Comparison of ENCODE assay signal across 21 cellular contexts in the genomic region with DNA sequence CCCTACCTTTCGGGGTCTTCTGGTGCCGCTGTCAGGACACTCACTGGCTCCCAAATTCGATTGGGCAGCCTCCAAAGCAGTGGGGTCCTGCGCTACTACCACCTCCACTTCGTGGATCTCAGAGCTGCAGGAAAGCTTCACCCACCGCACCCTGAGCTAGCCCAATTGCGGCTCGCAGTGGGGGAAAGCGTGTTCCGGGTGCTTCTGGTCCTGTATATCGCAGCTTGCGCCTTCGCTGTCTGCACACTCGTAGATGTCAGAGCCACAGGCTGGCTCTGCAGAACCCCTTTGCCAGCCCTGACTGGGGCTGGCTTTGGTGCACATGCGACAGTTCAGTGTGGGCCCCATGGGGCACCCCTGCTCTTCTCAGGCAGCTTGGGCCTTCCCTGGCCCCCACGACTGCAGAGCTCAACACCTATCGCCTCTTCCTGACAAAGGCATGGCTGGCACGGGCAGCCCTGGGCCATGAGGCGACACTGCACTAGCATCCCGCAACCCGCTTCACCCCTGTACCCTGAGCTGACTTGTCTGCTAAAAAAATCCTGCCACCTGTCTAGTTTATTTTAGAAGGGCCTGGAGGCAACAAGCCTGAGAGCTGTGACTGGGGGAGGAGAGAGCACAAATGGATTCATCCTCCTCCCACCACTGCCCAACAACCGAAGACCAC.
"Had no signal": no experiment of that assay in that cellular context is flagged by ENCODE, and none has a peak within 500 bp of the region (broad histone marks: within the 10 kb centered on the region; RNA-seq: fewer than 3 reads in every experiment).

No MANE protein-coding gene starts in this region.

- H3K4me1 ChIP-seq: body of pancreas, parathyroid adenoma, right lobe of liver, upper lobe of left lung had no signal

- H3K27ac Mint-ChIP-seq: activated B cell treated with CpG ODN at 0.5 μM for 24 hours; activated CD4-positive, alpha-beta memory T cell treated with anti-CD3 and anti-CD28 coated beads for 36 hours; activated CD4-positive, alpha-beta T cell treated with anti-CD3 and anti-CD28 coated beads for 36 hours; activated naive CD4-positive, alpha-beta T cell treated with anti-CD3 and anti-CD28 coated beads, Interleukin-2, amount 10 ng/mL, durations not matched to agents 7 days and 5 days; activated T-cell treated with anti-CD3 and anti-CD28 coated beads, Interleukin-2, amount 50 U/mL, for 72 hours; naive thymus-derived CD8-positive, alpha-beta T cell; T-helper 17 cell had no signal

- H3K9me3 ChIP-seq: body of pancreas, neutrophil, right lobe of liver, thoracic aorta, upper lobe of left lung had no signal

- ATAC-seq: activated CD4-positive, alpha-beta T cell treated with anti-CD3 and anti-CD28 coated beads for 36 hours; activated T-cell treated with anti-CD3 and anti-CD28 coated beads, Interleukin-2, amount 50 U/mL, for 72 hours; body of pancreas; naive thymus-derived CD8-positive, alpha-beta T cell; right lobe of liver; T-helper 17 cell had no signal

- H3K36me3 ChIP-seq: cardiac muscle cell, neutrophil, right lobe of liver, thoracic aorta, upper lobe of left lung had no signal

- H3K27me3 ChIP-seq: body of pancreas, cardiac muscle cell, neutrophil, right lobe of liver, upper lobe of left lung had no signal

- H3K27ac ChIP-seq: body of pancreas, cardiac muscle cell, neutrophil, parathyroid adenoma, right lobe of liver, thoracic aorta, upper lobe of left lung had no signal

- H3K27me3 Mint-ChIP-seq: activated CD4-positive, alpha-beta memory T cell treated with anti-CD3 and anti-CD28 coated beads for 36 hours; activated CD4-positive, alpha-beta T cell treated with anti-CD3 and anti-CD28 coated beads for 36 hours had no signal

- DNase-seq: activated B cell treated with CpG ODN at 0.5 μM for 24 hours; activated CD4-positive, alpha-beta memory T cell treated with anti-CD3 and anti-CD28 coated beads for 36 hours; activated CD4-positive, alpha-beta T cell treated with anti-CD3 and anti-CD28 coated beads for 36 hours; activated effector memory CD4-positive, alpha-beta T cell treated with Interleukin-2 at 50 U/mL for 16 hours; activated naive CD4-positive, alpha-beta T cell treated with anti-CD3 and anti-CD28 coated beads, Interleukin-2, amount 10 ng/mL, durations not matched to agents 7 days and 5 days; activated T-cell treated with anti-CD3 and anti-CD28 coated beads, Interleukin-2, amount 50 U/mL, for 72 hours; amygdala; body of pancreas; foreskin fibroblast; kidney; naive thymus-derived CD8-positive, alpha-beta T cell; right lobe of liver; stimulated activated CD4-positive, alpha-beta T cell treated with anti-CD3 and anti-CD28 coated beads, Interleukin-15, amount 100 ng/mL, for 24 hours; stimulated activated naive CD4-positive, alpha-beta T cell treated with Interleukin-2 at 50 U/mL for 16 hours; T-helper 17 cell had no signal

- H3K36me3 Mint-ChIP-seq: activated CD4-positive, alpha-beta memory T cell treated with anti-CD3 and anti-CD28 coated beads for 36 hours; activated naive CD4-positive, alpha-beta T cell treated with anti-CD3 and anti-CD28 coated beads, Interleukin-2, amount 10 ng/mL, durations not matched to agents 7 days and 5 days had no signal

- H3K4me1 Mint-ChIP-seq: activated CD4-positive, alpha-beta T cell treated with anti-CD3 and anti-CD28 coated beads for 36 hours had no signal

- H3K9me3 Mint-ChIP-seq: activated B cell treated with CpG ODN at 0.5 μM for 24 hours; activated CD4-positive, alpha-beta memory T cell treated with anti-CD3 and anti-CD28 coated beads for 36 hours; activated naive CD4-positive, alpha-beta T cell treated with anti-CD3 and anti-CD28 coated beads, Interleukin-2, amount 10 ng/mL, durations not matched to agents 7 days and 5 days; activated T-cell treated with anti-CD3 and anti-CD28 coated beads, Interleukin-2, amount 50 U/mL, for 72 hours; naive thymus-derived CD8-positive, alpha-beta T cell had no signal

- H3K4me3 Mint-ChIP-seq: activated B cell treated with CpG ODN at 0.5 μM for 24 hours; activated CD4-positive, alpha-beta memory T cell treated with anti-CD3 and anti-CD28 coated beads for 36 hours; activated CD4-positive, alpha-beta T cell treated with anti-CD3 and anti-CD28 coated beads for 36 hours; activated naive CD4-positive, alpha-beta T cell treated with anti-CD3 and anti-CD28 coated beads, Interleukin-2, amount 10 ng/mL, durations not matched to agents 7 days and 5 days; activated T-cell treated with anti-CD3 and anti-CD28 coated beads, Interleukin-2, amount 50 U/mL, for 72 hours; naive thymus-derived CD8-positive, alpha-beta T cell; T-helper 17 cell had no signal

- H3K4me3 ChIP-seq: body of pancreas, cardiac muscle cell, lung, right lobe of liver, thoracic aorta, upper lobe of left lung had no signal
